13 cellular contexts compared by ENCODE assay signal in the genomic region with DNA sequence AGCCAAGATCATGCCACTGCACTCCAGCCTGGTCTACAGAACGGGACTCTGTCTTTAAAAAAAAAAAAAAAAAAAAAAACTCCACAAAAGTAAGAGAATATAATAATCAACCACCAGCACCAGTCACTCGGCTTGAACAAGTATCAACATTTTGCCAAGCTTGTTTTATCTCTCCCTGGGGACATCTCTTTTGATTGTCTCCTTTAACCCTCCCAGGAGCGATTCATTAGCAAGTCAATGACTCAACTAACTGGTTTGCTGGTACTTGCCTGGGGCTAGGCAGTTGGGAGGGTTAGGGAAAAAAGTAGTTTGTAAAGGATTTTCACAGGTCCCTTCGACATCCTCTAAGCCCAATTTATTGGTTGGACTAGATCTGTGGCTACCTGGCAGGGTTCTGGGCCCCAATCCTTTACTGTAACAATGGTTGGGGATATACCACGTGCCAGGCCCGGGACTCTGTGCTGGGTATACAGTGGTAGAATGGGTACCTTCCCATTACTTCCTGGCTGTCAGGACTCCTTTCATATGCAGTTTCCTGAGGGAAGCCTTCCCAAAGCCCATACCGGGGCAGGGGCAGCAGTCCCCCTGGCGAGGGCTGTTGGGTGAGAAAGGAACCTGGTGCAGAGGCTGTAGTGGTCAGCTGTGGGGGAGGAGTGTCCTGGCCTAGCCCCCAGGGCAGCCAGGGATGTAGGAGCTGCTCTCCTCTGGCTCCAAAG. TPM values are rescaled to one million over a fixed set of nuclear protein-coding genes. Genes with fewer than 3 reads are reported as not detected.
A peak's percentile ranks its signal among the peaks of the same experiment; 100 is the strongest.
DNase-seq lines count a peak whose midpoint lies in the region; ATAC-seq and TF ChIP-seq lines count a peak whose summit lies in the region.
"Had no signal": no experiment of that assay in that cellular context is flagged by ENCODE, and none has a peak within 500 bp of the region (broad histone marks: within the 10 kb centered on the region; RNA-seq: fewer than 3 reads in every experiment).

No MANE protein-coding gene starts in this region.

- H2BK12ac ChIP-seq in neuronal stem cell (ENCODE audit: low read length), result no peak overlapping the region

- peak overlapping the region; percentile 15 for H2BK5ac ChIP-seq in neuronal stem cell (ENCODE audit: low read length)

- ATAC-seq in left ventricle myocardium superior, result no peak
- ATAC-seq: A549 had no signal

- no peak overlapping the region for H4K91ac ChIP-seq in neuronal stem cell (ENCODE audit: low read depth, low read length, poor library complexity)

- no peaks in the 10 kb centered on the region for H3K27me3 ChIP-seq in neuronal stem cell (ENCODE audit: control insufficient read depth in 3 of 3, insufficient read depth in 3 of 3, low read depth in 1 of 3, low read length in 3 of 3)
- H3K27me3 ChIP-seq: tibial nerve had no signal

- TF ChIP-seq POLR2A in NB4 (IDR thresholded peaks at IDR 0.05; ENCODE audit: extremely low read depth, insufficient read length), result no peak

- no CpG with 5 or more reads among the region's 8 CpGs for WGBS in neuronal stem cell (ENCODE audit: extremely low coverage in 2 of 2, insufficient read length in 2 of 2, insufficient replicate concordance in 1 of 2), 2 donors

- H3K4me3 ChIP-seq in NB4 (ENCODE audit: low read depth, low read length) (no peak overlapping the region), cardiac fibroblast (replicated peaks in 1 of 2; ENCODE audit: low read depth in 2 of 2, low read length in 2 of 2) (no peak overlapping the region), neuronal stem cell (ENCODE audit: low read length in 2 of 2) (no peak overlapping the region)
- H3K4me3 ChIP-seq: A549, tibial nerve had no signal

- H3K9ac ChIP-seq in neuronal stem cell (ENCODE audit: low read depth, low read length, poor library complexity), result no peak overlapping the region

- no peak overlapping the region for H3K4ac ChIP-seq in neuronal stem cell (ENCODE audit: low read length)

- H3K4me2 ChIP-seq in neuronal stem cell (ENCODE audit: insufficient read depth, low read length, poor library complexity, severe bottlenecking), result no peak overlapping the region
- H3K4me2 ChIP-seq: A549 had no signal

- H3K14ac ChIP-seq in neuronal stem cell (ENCODE audit: low read length), result no peak overlapping the region

- peak; percentile 17 to 28 for DNase-seq in NCI-H2081 (lab: John Stamatoyannopoulos, UW)
- no peak for DNase-seq in NCI-H2081 treated with DMSO at 0.1 percent for 48 hours (lab: John Stamatoyannopoulos, UW)
- peak; percentile 87 for DNase-seq in NB4 (ENCODE audit: low read depth)
- DNase-seq in cardiac fibroblast (ENCODE audit: low read depth in 2 of 2), result peak; percentile 39 to 40
- no peak for DNase-seq in neuronal stem cell (ENCODE audit: low spot score)
- DNase-seq in NCI-H1092 (lab: John Stamatoyannopoulos, UW), result no peak
- no peak for DNase-seq in left ventricle myocardium superior
- no peak for DNase-seq in HK-2 (ENCODE audit: unreplicated experiment)
- DNase-seq: activated T-cell treated with anti-CD3 and anti-CD28 coated beads for 4 hours; NCI-H1930; stimulated activated CD4-positive, alpha-beta T cell treated with anti-CD3 and anti-CD28 coated beads, Interleukin-4, amount 100 ng/mL, for 24 hours had no signal

- H3K27ac ChIP-seq in neuronal stem cell (replicated peaks; ENCODE audit: low read length), result no peak overlapping the region
- H3K27ac ChIP-seq: A549, tibial nerve had no signal

- H3K4me1 ChIP-seq in neuronal stem cell (ENCODE audit: control insufficient read depth in 2 of 2, insufficient read depth in 1 of 2, low read depth in 1 of 2, low read length in 2 of 2), result no peaks in the 10 kb centered on the region
- H3K4me1 ChIP-seq: A549, tibial nerve had no signal

- no peaks in the 10 kb centered on the region for H3K9me3 ChIP-seq in neuronal stem cell (replicated peaks in 1 of 2; ENCODE audit: control insufficient read depth in 2 of 2, insufficient read depth in 1 of 2, low read depth in 1 of 2, low read length in 2 of 2)
- H3K9me3 ChIP-seq: A549, tibial nerve had no signal

- peaks cover 36 to 92% of the 10 kb centered on the region in 2 donors for H3K36me3 ChIP-seq in neuronal stem cell (replicated peaks in 1 of 2; ENCODE audit: control insufficient read depth in 2 of 2, insufficient read depth in 2 of 2, low read length in 2 of 2)

- H4K8ac ChIP-seq in neuronal stem cell (ENCODE audit: low read depth, low read length), result no peak overlapping the region

- no peak overlapping the region for H3K23ac ChIP-seq in neuronal stem cell (ENCODE audit: low read depth, low read length, poor library complexity)

- intact Hi-C loops in left ventricle myocardium superior (cut with micrococcal nuclease), result no loop called here

- H3K79me1 ChIP-seq in neuronal stem cell (ENCODE audit: low read depth, low read length), result peaks cover 11% of the 10 kb centered on the region

- no peak for TF ChIP-seq CTCF in NB4 (IDR thresholded peaks at IDR 0.05; ENCODE audit: low read depth, low read length)
- TF ChIP-seq CTCF in cardiac fibroblast (IDR thresholded peaks at IDR 0.05; ENCODE audit: low read depth, low read length), result no peak

- no peak overlapping the region for H2BK15ac ChIP-seq in neuronal stem cell (ENCODE audit: low read length)

- no peak overlapping the region for H2AK5ac ChIP-seq in neuronal stem cell (ENCODE audit: low read depth, low read length)

- H2BK120ac ChIP-seq in neuronal stem cell (ENCODE audit: low read depth, low read length), result no peak overlapping the region

- H2AFZ ChIP-seq in neuronal stem cell (ENCODE audit: low read length), result no peak overlapping the region

- H3K18ac ChIP-seq in neuronal stem cell (ENCODE audit: low read length), result no peak overlapping the region

RNA-seq across cellular contexts. Expression of a gene that starts 12.2 kb away (rescaled TPM):
- polyA plus RNA-seq in neuronal stem cell (2013, experiment 1 of 2), result 116 TPM
- polyA plus RNA-seq in neuronal stem cell (2013, experiment 2 of 2), result 126 TPM
- 7.6 TPM for total RNA-seq in left ventricle myocardium superior

RNA-seq across cellular contexts. Expression of a gene that starts 20.0 kb away (rescaled TPM):
- 78.3 TPM for polyA plus RNA-seq in neuronal stem cell (2013, experiment 1 of 2)
- 76.5 TPM for polyA plus RNA-seq in neuronal stem cell (2013, experiment 2 of 2)
- total RNA-seq in left ventricle myocardium superior, result 53.4 TPM

RNA-seq across cellular contexts. Expression of a gene that starts 44.2 kb away (rescaled TPM):
- polyA plus RNA-seq in neuronal stem cell (2013, experiment 1 of 2), result 136 TPM
- polyA plus RNA-seq in neuronal stem cell (2013, experiment 2 of 2), result 136 TPM
- 1,967 TPM for total RNA-seq in left ventricle myocardium superior

Comparison
In these comparisons a context has a peak if more than half of its experiments do, and no peak if none do; other contexts are left out.
1. DNase-seq: peak in NCI-H2081 (2 of 2), NB4 (single experiment) and cardiac fibroblast (2 of 2); none in NCI-H2081 treated with DMSO at 0.1 percent for 48 hours (single experiment), neuronal stem cell (single experiment), NCI-H1092 (single experiment), left ventricle myocardium superior (single experiment) and HK-2 (single experiment).